23 cellular contexts compared by ENCODE assay signal in the genomic region with DNA sequence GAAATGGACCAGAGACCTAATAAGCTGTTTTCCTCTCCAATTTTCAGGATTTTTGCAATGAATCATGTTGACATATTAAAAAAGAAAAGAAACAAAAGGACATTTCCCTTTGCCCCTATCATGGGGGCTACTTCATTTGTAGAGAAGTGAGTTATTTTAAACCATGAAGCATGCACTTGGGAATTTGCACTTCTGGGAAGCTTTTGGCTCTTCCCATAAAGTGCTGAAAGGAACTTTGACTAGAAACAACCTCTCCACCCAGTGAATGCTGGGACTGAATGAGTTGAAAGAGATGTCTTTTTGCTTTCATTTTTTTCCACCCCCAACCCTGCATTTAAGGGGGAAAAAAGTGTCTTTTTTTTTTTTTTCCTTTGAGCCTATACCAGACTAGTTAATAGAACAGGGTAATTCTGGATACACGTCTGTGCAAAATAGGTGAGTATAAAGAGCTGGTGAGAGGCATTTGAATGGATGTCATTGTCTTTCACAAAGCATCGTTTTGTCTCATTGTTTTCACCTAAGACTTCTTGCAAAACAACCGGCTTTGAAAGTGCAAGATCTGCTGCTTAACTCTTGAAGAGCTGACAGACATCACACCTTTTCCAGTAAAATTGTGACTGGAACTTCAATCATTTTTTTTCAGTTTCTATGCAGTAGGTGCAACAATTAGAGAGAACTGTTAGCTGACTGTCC.
"Had no signal": no experiment of that assay in that cellular context is flagged by ENCODE, and none has a peak within 500 bp of the region (broad histone marks: within the 10 kb centered on the region; RNA-seq: fewer than 3 reads in every experiment).

No MANE protein-coding gene starts in this region.

- H3K4me1 ChIP-seq: body of pancreas, psoas muscle, right lobe of liver, thyroid gland had no signal

- FAIRE-seq: endometrium had no signal

- H3K27me3 ChIP-seq: body of pancreas, ovary, right lobe of liver, thyroid gland had no signal

- H3K36me3 ChIP-seq: ovary, right lobe of liver, thyroid gland had no signal

- DNase-seq: activated CD4-positive, alpha-beta T cell treated with anti-CD3 and anti-CD28 coated beads for 1 hour; activated CD4-positive, alpha-beta T cell treated with anti-CD3 and anti-CD28 coated beads, Interleukin-2, amount 50 U/mL, for 4 hours; activated CD8-positive, alpha-beta memory T cell treated with anti-CD3 and anti-CD28 coated beads, Interleukin-2, amount 10 ng/mL, durations not matched to agents 7 days and 5 days; activated naive CD4-positive, alpha-beta T cell; activated naive CD8-positive, alpha-beta T cell treated with anti-CD3 and anti-CD28 coated beads for 36 hours; amygdala; body of pancreas; erythroblast; foreskin melanocyte; glutamatergic neuron; mesenchymal stem cell; naive thymus-derived CD4-positive, alpha-beta T cell; ovary; psoas muscle; right lobe of liver; stimulated activated naive CD4-positive, alpha-beta T cell; SW 1271; T-helper 2 cell; thyroid gland had no signal

- H3K9me3 ChIP-seq: psoas muscle, right lobe of liver, thyroid gland had no signal

- H3K4me3 ChIP-seq: body of pancreas, coronary artery, ovary, psoas muscle, right lobe of liver, thyroid gland had no signal

- H3K27ac ChIP-seq: body of pancreas, coronary artery, ovary, psoas muscle, right lobe of liver, thyroid gland, VCaP had no signal

- ATAC-seq: activated CD8-positive, alpha-beta memory T cell treated with anti-CD3 and anti-CD28 coated beads, Interleukin-2, amount 10 ng/mL, durations not matched to agents 7 days and 5 days; activated T-helper 17 cell treated with anti-CD3 and anti-CD28 coated beads, Interleukin-2, amount 50 U/mL, for 72 hours; body of pancreas; naive thymus-derived CD4-positive, alpha-beta T cell; psoas muscle; right lobe of liver had no signal
